Comparison of ENCODE assay signal across 24 cellular contexts in the genomic region with DNA sequence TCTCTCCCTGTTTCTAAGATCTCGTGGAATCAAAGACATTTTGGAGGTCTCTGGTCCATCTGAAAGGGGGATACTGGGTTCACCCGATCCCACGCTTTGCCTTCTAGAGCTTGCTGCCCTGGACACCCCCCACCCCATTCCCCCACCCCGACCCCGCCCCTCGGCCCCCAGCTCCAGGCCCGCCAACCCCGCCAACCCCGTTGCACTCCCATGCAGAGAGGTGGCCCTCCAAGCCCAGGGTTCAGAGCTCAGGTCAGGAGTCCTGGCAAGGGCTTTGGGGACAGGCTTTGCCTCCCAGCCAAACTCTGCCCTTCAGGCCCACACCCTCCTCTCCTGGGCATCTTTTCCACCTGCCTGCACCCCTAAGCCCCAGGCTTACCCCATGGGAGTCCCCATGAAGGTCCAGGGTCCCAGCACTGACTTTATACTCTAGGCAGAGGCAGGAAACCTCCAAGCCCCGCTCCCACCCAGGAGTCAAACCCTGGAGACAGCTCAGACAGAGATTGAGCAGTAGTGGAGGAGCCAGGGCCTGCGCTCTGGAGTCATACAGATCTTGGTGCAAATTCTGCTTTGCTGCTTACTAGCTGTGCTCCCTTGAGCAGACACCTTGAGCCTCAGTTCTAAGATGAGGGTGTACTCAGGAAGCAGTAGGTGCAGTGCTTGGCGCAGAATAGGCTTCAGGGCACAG.
A peak's percentile ranks its signal among the peaks of the same experiment; 100 is the strongest.
DNase-seq lines count a peak whose midpoint lies in the region; ATAC-seq and TF ChIP-seq lines count a peak whose summit lies in the region.
"Had no signal": no experiment of that assay in that cellular context is flagged by ENCODE, and none has a peak within 500 bp of the region (broad histone marks: within the 10 kb centered on the region; RNA-seq: fewer than 3 reads in every experiment).

No MANE protein-coding gene starts in this region.

- 49% methylated on average over 12 of the region's 12 CpGs for WGBS in esophagus muscularis mucosa
- WGBS in upper lobe of left lung, 2 donors = 46 to 54% methylated on average over 4 to 12 of the region's 12 CpGs

- DNase-seq in esophagus muscularis mucosa (ENCODE audit: extremely low spot score) (peak; percentile 74), upper lobe of left lung (no peak), NCI-H2171 treated with DMSO at 0.1 percent for 48 hours (lab: John Stamatoyannopoulos, UW) (no peak), NK-92 (lab: John Stamatoyannopoulos, UW; ENCODE audit: unreplicated experiment) (no peak)
- DNase-seq: activated CD4-positive, CD25-positive, alpha-beta regulatory T cell treated with anti-CD3 and anti-CD28 coated beads, Interleukin-2, amount 50 U/mL, for 72 hours; activated naive CD4-positive, alpha-beta T cell treated with anti-CD3 and anti-CD28 coated beads, Interleukin-2, amount 50 U/mL, for 16 hours; CD4-positive, alpha-beta T cell; central memory CD4-positive, alpha-beta T cell; HCEC 1CT; KG1; left cardiac atrium; mucosa of descending colon; NCI-H226; NCI-H748 treated with DMSO at 0.1 percent for 48 hours; OCI-M1; stimulated activated CD4-positive, alpha-beta T cell treated with anti-CD3 and anti-CD28 coated beads, Interleukin-2, amount 100 ng/mL, for 24 hours; thyroid gland had no signal

- TF ChIP-seq POLR2A in esophagus muscularis mucosa (IDR thresholded peaks at IDR 0.05; ENCODE audit: low read depth) (no peak), upper lobe of left lung (IDR thresholded peaks at IDR 0.05) (no peak)

- TF ChIP-seq CTCF in esophagus muscularis mucosa (IDR thresholded peaks at IDR 0.05) (no peak), neural cell (IDR thresholded peaks at IDR 0.05; ENCODE audit: poor library complexity, severe bottlenecking) (no peak), upper lobe of left lung (IDR thresholded peaks at IDR 0.05) (no peak)

- TF ChIP-seq RAD21 in neural cell (conservative IDR thresholded peaks at IDR 0.05) = no peak

- no peaks in the 10 kb centered on the region for H4K20me1 ChIP-seq in neural cell (ENCODE audit: insufficient read depth)

- ATAC-seq in upper lobe of left lung (ENCODE audit: low FRiP score in 2 of 2) = no peak
- no peak for ATAC-seq in GM19467 (IDR thresholded peaks at IDR 0.05; ENCODE audit: unreplicated experiment)
- ATAC-seq: mucosa of descending colon; Right ventricle myocardium inferior; stimulated activated memory B cell treated with anti-CD40 and anti-IgM and Interleukin-4, amounts not matched to agents 10 μg/mL and 1 μg/mL and 100 μg/mL, for 72 hours had no signal

- no peaks in the 10 kb centered on the region for H3K9me2 ChIP-seq in neural cell (ENCODE audit: insufficient read depth, low read length)

- H3K9ac ChIP-seq in ES-I3 (ENCODE audit: low read depth, low read length) (peak overlapping the region; percentile 51), HUES6 (ENCODE audit: low read length) (no peak overlapping the region), neural cell (ENCODE audit: low read length) (no peak overlapping the region)

- intact Hi-C loops in esophagus muscularis mucosa (cut with DNase I) = no loop called here

- H3K79me2 ChIP-seq in neural cell (replicated peaks; ENCODE audit: insufficient read depth, low read length) = no peaks in the 10 kb centered on the region

- H3K27ac ChIP-seq in HUES6 (ENCODE audit: low read depth, low read length) (no peak overlapping the region), esophagus muscularis mucosa (replicated peaks in 1 of 4) (no peak overlapping the region), neural cell (ENCODE audit: low read length) (no peak overlapping the region), upper lobe of left lung (no peak overlapping the region)
- H3K27ac ChIP-seq: skin epidermis, thyroid gland had no signal

- H3K4me1 ChIP-seq in ES-I3 (ENCODE audit: insufficient read depth, low read length) (no peaks in the 10 kb centered on the region), HUES6 (ENCODE audit: control insufficient read depth, insufficient read depth, low read length) (peaks cover 12% of the 10 kb centered on the region), esophagus muscularis mucosa (peaks cover 11 to 21% (median 12%) of the 10 kb centered on the region in 4 donors), upper lobe of left lung (peaks cover 4 to 16% (median 11%) of the 10 kb centered on the region in 4 donors)

- H3K36me3 ChIP-seq in ES-I3 (ENCODE audit: insufficient read depth, low read length) = no peaks in the 10 kb centered on the region
- H3K36me3 ChIP-seq in HUES6 (ENCODE audit: control insufficient read depth, insufficient read depth, low read length) = no peaks in the 10 kb centered on the region
- no peaks in the 10 kb centered on the region for H3K36me3 ChIP-seq in esophagus muscularis mucosa
- H3K36me3 ChIP-seq in neural cell (ENCODE audit: insufficient read depth, low read length) = no peaks in the 10 kb centered on the region
- H3K36me3 ChIP-seq in upper lobe of left lung = no peaks in the 10 kb centered on the region
- H3K36me3 ChIP-seq: thyroid gland had no signal

- no peaks in the 10 kb centered on the region for H3F3A ChIP-seq in neural cell (ENCODE audit: insufficient read depth, low read length, poor library complexity, severe bottlenecking)

- TF ChIP-seq EP300 in esophagus muscularis mucosa (IDR thresholded peaks at IDR 0.05) (no peak), neural cell (conservative IDR thresholded peaks at IDR 0.05; ENCODE audit: poor library complexity, severe bottlenecking) (no peak), upper lobe of left lung (IDR thresholded peaks at IDR 0.05) (no peak)

- no peak overlapping the region for H2AFZ ChIP-seq in neural cell (ENCODE audit: low read depth, low read length)

- H3K4me2 ChIP-seq in neural cell (ENCODE audit: low read length) = no peak overlapping the region

- H3K9me3 ChIP-seq in ES-I3 (ENCODE audit: control insufficient read depth, insufficient read depth, low read length) (no peaks in the 10 kb centered on the region), HUES6 (ENCODE audit: control insufficient read depth, insufficient read depth, low read depth, low read length) (no peaks in the 10 kb centered on the region), esophagus muscularis mucosa (peaks cover 0 to 5% (median under 1%) of the 10 kb centered on the region in 4 donors), neural cell (ENCODE audit: low read length) (no peaks in the 10 kb centered on the region), upper lobe of left lung (no peaks in the 10 kb centered on the region)
- H3K9me3 ChIP-seq: mucosa of descending colon, thyroid gland had no signal

- H3K4me3 ChIP-seq in HUES6 (ENCODE audit: low read depth, low read length) (peak overlapping the region; percentile 54), esophagus muscularis mucosa (peak overlapping the region; percentile 19 to 44 (median 36)), neural cell (ENCODE audit: low read length) (peak overlapping the region; percentile 59), upper lobe of left lung (peak overlapping the region in 1 of 4 donors; percentile 25)
- H3K4me3 ChIP-seq: mucosa of descending colon, thyroid gland had no signal

- H3K27me3 ChIP-seq in HUES6 (ENCODE audit: control insufficient read depth, insufficient read depth, low read length) (peaks cover 60% of the 10 kb centered on the region), esophagus muscularis mucosa (peaks cover 0 to 73% (median 6%) of the 10 kb centered on the region in 4 donors), neural cell (ENCODE audit: insufficient read depth, low read depth, low read length) (peaks cover 30% of the 10 kb centered on the region), upper lobe of left lung (peaks cover 0 to 7% (median 3%) of the 10 kb centered on the region in 4 donors)
- H3K27me3 ChIP-seq: thyroid gland had no signal

TF ChIP-seq in neural cell, 6 proteins besides CTCF, POLR2A, EP300 and RAD21:
- no peak for TF ChIP-seq MXI1 (conservative IDR thresholded peaks at IDR 0.05; ENCODE audit: poor library complexity, severe bottlenecking)
- no peak for TF ChIP-seq TAF1 (IDR thresholded peaks at IDR 0.05; ENCODE audit: low read depth)
- no peak for TF ChIP-seq SMC3 (conservative IDR thresholded peaks at IDR 0.05; ENCODE audit: poor library complexity)
- TF ChIP-seq POLR2AphosphoS5 (IDR thresholded peaks at IDR 0.05) = no peak
- TF ChIP-seq, protein P1, sequence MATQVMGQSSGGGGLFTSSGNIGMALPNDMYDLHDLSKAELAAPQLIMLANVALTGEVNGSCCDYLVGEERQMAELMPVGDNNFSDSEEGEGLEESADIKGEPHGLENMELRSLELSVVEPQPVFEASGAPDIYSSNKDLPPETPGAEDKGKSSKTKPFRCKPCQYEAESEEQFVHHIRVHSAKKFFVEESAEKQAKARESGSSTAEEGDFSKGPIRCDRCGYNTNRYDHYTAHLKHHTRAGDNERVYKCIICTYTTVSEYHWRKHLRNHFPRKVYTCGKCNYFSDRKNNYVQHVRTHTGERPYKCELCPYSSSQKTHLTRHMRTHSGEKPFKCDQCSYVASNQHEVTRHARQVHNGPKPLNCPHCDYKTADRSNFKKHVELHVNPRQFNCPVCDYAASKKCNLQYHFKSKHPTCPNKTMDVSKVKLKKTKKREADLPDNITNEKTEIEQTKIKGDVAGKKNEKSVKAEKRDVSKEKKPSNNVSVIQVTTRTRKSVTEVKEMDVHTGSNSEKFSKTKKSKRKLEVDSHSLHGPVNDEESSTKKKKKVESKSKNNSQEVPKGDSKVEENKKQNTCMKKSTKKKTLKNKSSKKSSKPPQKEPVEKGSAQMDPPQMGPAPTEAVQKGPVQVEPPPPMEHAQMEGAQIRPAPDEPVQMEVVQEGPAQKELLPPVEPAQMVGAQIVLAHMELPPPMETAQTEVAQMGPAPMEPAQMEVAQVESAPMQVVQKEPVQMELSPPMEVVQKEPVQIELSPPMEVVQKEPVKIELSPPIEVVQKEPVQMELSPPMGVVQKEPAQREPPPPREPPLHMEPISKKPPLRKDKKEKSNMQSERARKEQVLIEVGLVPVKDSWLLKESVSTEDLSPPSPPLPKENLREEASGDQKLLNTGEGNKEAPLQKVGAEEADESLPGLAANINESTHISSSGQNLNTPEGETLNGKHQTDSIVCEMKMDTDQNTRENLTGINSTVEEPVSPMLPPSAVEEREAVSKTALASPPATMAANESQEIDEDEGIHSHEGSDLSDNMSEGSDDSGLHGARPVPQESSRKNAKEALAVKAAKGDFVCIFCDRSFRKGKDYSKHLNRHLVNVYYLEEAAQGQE (IDR thresholded peaks at IDR 0.05; ENCODE audit: borderline replicate concordance) = no peak
- no peak for TF ChIP-seq EZH2 (IDR thresholded peaks at IDR 0.05; ENCODE audit: borderline replicate concordance, insufficient read depth, low read length, poor library complexity, severe bottlenecking)
TF ChIP-seq in neural cell: peak in this region for 0.
